ENCODE assay signal across 1 cellular context in the genomic region with DNA sequence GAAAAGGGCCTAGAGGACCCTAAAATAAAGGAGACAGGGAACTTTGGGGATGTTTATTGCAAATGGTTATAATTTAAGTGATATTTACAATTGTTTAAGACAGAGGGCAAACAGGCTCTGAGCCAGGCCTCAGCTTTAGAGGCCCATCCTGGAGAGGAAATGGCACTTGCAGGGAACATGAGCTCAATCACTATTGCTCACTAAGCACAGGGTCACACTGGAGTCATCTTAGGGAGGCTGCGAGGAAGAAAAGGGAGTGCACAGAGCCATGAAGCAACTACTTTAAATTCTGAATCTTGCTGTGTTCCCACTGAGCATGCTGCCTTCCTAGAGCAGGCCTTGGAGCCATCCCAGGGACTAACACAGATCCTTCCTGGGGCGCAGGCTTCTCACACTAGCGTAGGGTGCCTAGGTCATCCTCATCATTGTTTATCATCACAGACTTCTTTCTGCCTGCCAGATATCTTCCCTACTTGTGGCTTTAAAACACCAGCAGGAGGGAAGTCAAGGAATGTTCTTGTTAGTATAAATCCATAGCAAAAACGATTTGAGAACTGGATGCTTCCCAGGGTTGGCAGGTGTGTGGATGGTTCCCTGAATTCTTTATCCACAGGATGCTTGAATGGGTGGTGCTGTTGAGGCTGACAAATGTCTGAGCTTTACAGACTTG.
TF ChIP-seq lines count a peak whose summit lies in the region.

No MANE protein-coding gene starts in this region.

TF ChIP-seq in HepG2, 621 proteins besides CTCF, POLR2A, EP300 and RAD21 (continued from another document):
- TF ChIP-seq, protein P1, sequence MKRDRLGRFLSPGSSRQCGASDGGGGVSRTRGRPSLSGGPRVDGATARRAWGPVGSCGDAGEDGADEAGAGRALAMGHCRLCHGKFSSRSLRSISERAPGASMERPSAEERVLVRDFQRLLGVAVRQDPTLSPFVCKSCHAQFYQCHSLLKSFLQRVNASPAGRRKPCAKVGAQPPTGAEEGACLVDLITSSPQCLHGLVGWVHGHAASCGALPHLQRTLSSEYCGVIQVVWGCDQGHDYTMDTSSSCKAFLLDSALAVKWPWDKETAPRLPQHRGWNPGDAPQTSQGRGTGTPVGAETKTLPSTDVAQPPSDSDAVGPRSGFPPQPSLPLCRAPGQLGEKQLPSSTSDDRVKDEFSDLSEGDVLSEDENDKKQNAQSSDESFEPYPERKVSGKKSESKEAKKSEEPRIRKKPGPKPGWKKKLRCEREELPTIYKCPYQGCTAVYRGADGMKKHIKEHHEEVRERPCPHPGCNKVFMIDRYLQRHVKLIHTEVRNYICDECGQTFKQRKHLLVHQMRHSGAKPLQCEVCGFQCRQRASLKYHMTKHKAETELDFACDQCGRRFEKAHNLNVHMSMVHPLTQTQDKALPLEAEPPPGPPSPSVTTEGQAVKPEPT (CRISPR knock-in tag; IDR thresholded peaks at IDR 0.05; ENCODE audit: low read depth) = no peak
- TF ChIP-seq, protein P2, sequence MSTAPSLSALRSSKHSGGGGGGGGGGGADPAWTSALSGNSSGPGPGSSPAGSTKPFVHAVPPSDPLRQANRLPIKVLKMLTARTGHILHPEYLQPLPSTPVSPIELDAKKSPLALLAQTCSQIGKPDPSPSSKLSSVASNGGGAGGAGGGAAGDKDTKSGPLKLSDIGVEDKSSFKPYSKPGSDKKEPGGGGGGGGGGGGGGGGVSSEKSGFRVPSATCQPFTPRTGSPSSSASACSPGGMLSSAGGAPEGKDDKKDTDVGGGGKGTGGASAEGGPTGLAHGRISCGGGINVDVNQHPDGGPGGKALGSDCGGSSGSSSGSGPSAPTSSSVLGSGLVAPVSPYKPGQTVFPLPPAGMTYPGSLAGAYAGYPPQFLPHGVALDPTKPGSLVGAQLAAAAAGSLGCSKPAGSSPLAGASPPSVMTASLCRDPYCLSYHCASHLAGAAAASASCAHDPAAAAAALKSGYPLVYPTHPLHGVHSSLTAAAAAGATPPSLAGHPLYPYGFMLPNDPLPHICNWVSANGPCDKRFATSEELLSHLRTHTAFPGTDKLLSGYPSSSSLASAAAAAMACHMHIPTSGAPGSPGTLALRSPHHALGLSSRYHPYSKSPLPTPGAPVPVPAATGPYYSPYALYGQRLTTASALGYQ (CRISPR knock-in tag; IDR thresholded peaks at IDR 0.05) = no peak
- TF ChIP-seq, protein P3, sequence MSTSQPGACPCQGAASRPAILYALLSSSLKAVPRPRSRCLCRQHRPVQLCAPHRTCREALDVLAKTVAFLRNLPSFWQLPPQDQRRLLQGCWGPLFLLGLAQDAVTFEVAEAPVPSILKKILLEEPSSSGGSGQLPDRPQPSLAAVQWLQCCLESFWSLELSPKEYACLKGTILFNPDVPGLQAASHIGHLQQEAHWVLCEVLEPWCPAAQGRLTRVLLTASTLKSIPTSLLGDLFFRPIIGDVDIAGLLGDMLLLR (CRISPR knock-in tag; IDR thresholded peaks at IDR 0.05) = no peak
- TF ChIP-seq, protein P4, sequence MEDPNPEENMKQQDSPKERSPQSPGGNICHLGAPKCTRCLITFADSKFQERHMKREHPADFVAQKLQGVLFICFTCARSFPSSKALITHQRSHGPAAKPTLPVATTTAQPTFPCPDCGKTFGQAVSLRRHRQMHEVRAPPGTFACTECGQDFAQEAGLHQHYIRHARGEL (CRISPR knock-in tag; IDR thresholded peaks at IDR 0.05) = no peak
- TF ChIP-seq BRCA1 (CRISPR knock-in tag; IDR thresholded peaks at IDR 0.05) (no peak), ZFP36L2 (CRISPR knock-in tag; IDR thresholded peaks at IDR 0.05) (no peak), ZNF589 (CRISPR knock-in tag; conservative IDR thresholded peaks at IDR 0.05) (no peak), GTF2F1 (IDR thresholded peaks at IDR 0.05; ENCODE audit: low read length) (no peak), ZNF501 (CRISPR knock-in tag; IDR thresholded peaks at IDR 0.05) (no peak)
- TF ChIP-seq, protein P5, sequence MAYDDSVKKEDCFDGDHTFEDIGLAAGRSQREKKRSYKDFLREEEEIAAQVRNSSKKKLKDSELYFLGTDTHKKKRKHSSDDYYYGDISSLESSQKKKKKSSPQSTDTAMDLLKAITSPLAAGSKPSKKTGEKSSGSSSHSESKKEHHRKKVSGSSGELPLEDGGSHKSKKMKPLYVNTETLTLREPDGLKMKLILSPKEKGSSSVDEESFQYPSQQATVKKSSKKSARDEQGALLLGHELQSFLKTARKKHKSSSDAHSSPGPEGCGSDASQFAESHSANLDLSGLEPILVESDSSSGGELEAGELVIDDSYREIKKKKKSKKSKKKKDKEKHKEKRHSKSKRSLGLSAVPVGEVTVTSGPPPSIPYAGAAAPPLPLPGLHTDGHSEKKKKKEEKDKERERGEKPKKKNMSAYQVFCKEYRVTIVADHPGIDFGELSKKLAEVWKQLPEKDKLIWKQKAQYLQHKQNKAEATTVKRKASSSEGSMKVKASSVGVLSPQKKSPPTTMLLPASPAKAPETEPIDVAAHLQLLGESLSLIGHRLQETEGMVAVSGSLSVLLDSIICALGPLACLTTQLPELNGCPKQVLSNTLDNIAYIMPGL (CRISPR knock-in tag; IDR thresholded peaks at IDR 0.05; ENCODE audit: borderline replicate concordance in 1 of 2, low read depth in 1 of 2) = no peak
